Comparison of ENCODE assay signal across 8 cellular contexts in the genomic region with DNA sequence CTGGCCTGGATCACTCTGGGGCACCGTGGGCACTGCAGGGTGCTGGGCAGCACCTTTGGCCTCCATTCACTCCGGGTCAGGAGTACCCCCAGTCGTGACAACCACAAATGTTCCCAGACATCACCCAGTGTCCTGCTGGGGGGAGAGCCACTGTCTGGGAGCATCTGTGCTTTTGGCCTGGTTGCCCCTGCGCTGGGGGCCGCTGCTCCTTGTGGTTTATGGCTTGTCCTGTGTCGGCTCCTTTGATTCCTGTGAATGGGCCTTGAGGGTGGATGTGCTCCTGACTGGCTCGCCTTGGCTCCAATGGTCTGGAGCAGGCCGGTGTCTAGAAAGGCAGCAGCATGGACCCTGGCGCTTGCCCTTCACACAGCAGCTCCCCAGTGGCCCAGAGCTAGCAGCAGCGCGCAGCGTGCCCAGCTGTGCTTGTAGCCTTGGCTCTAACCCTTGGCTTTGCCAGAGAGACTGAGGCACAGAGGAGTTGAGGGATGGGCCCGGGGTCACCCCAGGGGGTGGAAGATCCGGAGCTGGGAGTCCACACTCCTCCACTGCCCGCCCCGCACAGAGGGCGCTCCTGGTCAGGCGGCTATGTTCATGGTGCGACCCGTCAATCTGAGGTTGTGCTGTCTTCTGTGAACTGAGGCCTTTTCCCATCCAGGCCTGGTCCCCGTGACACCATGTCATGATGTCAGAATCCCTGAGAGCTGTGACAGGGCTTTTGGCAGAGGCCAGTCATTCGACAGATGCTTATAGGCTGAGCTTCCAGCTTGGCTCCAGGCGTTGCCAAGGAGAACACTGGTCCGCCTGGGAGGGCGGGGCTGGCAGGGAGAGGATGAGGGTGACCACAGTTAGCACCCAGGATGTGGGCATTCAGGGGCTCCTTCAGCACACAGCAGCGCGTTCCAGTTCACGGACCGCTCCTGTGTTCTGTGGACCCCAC. TPM values are rescaled to one million over a fixed set of nuclear protein-coding genes. Genes with fewer than 3 reads are reported as not detected.
A peak's percentile ranks its signal among the peaks of the same experiment; 100 is the strongest.
DNase-seq lines count a peak whose midpoint lies in the region; ATAC-seq and TF ChIP-seq lines count a peak whose summit lies in the region.

No MANE protein-coding gene starts in this region.

- CTCF ChIA-PET in MCF 10A (lab: Yijun Ruan, JAX) (interaction anchor here (1.2 kb wide), 1 partner anchor 25 kb away, joined by 3 read pairs; no protein-coding TSS in a partner anchor), mammary epithelial cell (lab: Charles Lee; ENCODE audit: low non-redundant PET) (no interaction called here)

- H3K9ac ChIP-seq in mammary epithelial cell (ENCODE audit: insufficient read depth, low read length) (no peak overlapping the region), mesenchymal stem cell (ENCODE audit: low read length) (peak overlapping the region; percentile 93)

- H4K8ac ChIP-seq in mesenchymal stem cell (ENCODE audit: low read length), result no peak overlapping the region

- peaks cover 3% of the 10 kb centered on the region for H3K36me3 ChIP-seq in mammary epithelial cell (ENCODE audit: insufficient read depth, low read length)
- peaks cover 10 to 30% of the 10 kb centered on the region in 2 experiments for H3K36me3 ChIP-seq in mesenchymal stem cell (ENCODE audit: control insufficient read depth in 1 of 2, insufficient read depth in 2 of 2, low read depth in 1 of 2, low read length in 2 of 2)

- BruUV-seq in MCF 10A (replicated peaks; lab: Mats Ljungman, UMichigan), result no TSS peak
- BruUV-seq in mammary epithelial cell (replicated peaks; lab: Mats Ljungman, UMichigan), result no TSS peak

- H3K27me3 ChIP-seq in mammary epithelial cell (ENCODE audit: insufficient read depth, low read length) (no peaks in the 10 kb centered on the region), mesenchymal stem cell (ENCODE audit: control insufficient read depth in 1 of 2, insufficient read depth in 1 of 2, low read length in 2 of 2) (no peaks in the 10 kb centered on the region)

- TF ChIP-seq CTCF in MCF 10A (IDR thresholded peaks at IDR 0.05; ENCODE audit: unreplicated experiment) (no peak), mammary epithelial cell (conservative IDR thresholded peaks at IDR 0.05 in 1 of 2, IDR thresholded peaks at IDR 0.05 in 1 of 2; ENCODE audit: extremely low read depth in 1 of 2, insufficient read depth in 1 of 2, low read depth in 1 of 2, low read length in 2 of 2) (no peak)

- H3K27ac ChIP-seq in mammary epithelial cell (ENCODE audit: insufficient read depth, low read depth, low read length) (no peak overlapping the region), mesenchymal stem cell (ENCODE audit: low read length, poor library complexity, severe bottlenecking) (peak overlapping the region; percentile 73)

- H3K27me3 Mint-ChIP-seq in MCF 10A (ENCODE audit: insufficient read depth, unreplicated experiment), result no peaks in the 10 kb centered on the region

- H3K79me2 ChIP-seq in mammary epithelial cell (ENCODE audit: insufficient read depth, low read length), result peaks cover 90% of the 10 kb centered on the region

- no peak overlapping the region for H2BK12ac ChIP-seq in mesenchymal stem cell (ENCODE audit: low read length in 2 of 2)

- H3K18ac ChIP-seq in mesenchymal stem cell (ENCODE audit: low read depth in 1 of 2, low read length in 2 of 2), result no peak overlapping the region

- no peak overlapping the region for H2AK5ac ChIP-seq in mesenchymal stem cell (ENCODE audit: low read length, severe bottlenecking)

- H3K4me3 Mint-ChIP-seq in MCF 10A (ENCODE audit: unreplicated experiment), result no peak overlapping the region

- no peak overlapping the region for H3K4me2 ChIP-seq in mammary epithelial cell (ENCODE audit: insufficient read depth, low read depth, low read length)
- H3K4me2 ChIP-seq in mesenchymal stem cell (ENCODE audit: low read length, poor library complexity, severe bottlenecking), result peak overlapping the region; percentile 9

- no peak overlapping the region for H3K4ac ChIP-seq in mesenchymal stem cell (ENCODE audit: low read depth in 1 of 2, low read length in 2 of 2)

- H2BK5ac ChIP-seq in mesenchymal stem cell (ENCODE audit: low read depth, low read length, poor library complexity, severe bottlenecking), result no peak overlapping the region

- no peak overlapping the region for H2BK120ac ChIP-seq in mesenchymal stem cell (ENCODE audit: low read depth, low read length)

- peak overlapping the region; percentile 71 for H3K27ac Mint-ChIP-seq in MCF 10A (ENCODE audit: low read depth, unreplicated experiment)

- H3K4me1 ChIP-seq in mammary epithelial cell (ENCODE audit: insufficient read depth, low read length), result peaks cover 56% of the 10 kb centered on the region
- peaks cover 70% of the 10 kb centered on the region for H3K4me1 ChIP-seq in mesenchymal stem cell (ENCODE audit: control insufficient read depth, insufficient read depth, low read depth, low read length)

- H3K79me1 ChIP-seq in mesenchymal stem cell (replicated peaks; ENCODE audit: low read length, poor library complexity, severe bottlenecking), result no peaks in the 10 kb centered on the region

- POLR2A ChIA-PET in MCF 10A (lab: Yijun Ruan, JAX), result interaction anchor here (0.7 to 1.5 kb wide), 3 partner anchors 21 to 142 kb away, joined by 3 to 5 read pairs (median 3); a partner anchor contains a TSS

- H2BK15ac ChIP-seq in mesenchymal stem cell (ENCODE audit: low read depth, poor library complexity, severe bottlenecking), result no peak overlapping the region

- no peak overlapping the region for H3K23ac ChIP-seq in mesenchymal stem cell (ENCODE audit: low read length in 2 of 2)

- no peak for ATAC-seq in HG03135 (IDR thresholded peaks at IDR 0.05; ENCODE audit: unreplicated experiment)
- no peak for ATAC-seq in GM18858 (IDR thresholded peaks at IDR 0.05; ENCODE audit: unreplicated experiment)

- H4K20me1 ChIP-seq in mammary epithelial cell (ENCODE audit: insufficient read depth, low read length), result peaks cover 11% of the 10 kb centered on the region

- WGBS in mammary epithelial cell (ENCODE audit: low coverage, missing lambda C conversion rate), result 72% methylated on average over 19 of the region's 29 CpGs
- WGBS in mesenchymal stem cell, result 92% methylated on average over 29 of the region's 29 CpGs

- H2AFZ ChIP-seq in mammary epithelial cell (ENCODE audit: low read depth, low read length) (no peak overlapping the region), mesenchymal stem cell (ENCODE audit: low read depth, low read length) (no peak overlapping the region)

- dilution Hi-C loops in mammary epithelial cell (cut with HindIII; ENCODE audit: low sequenced_read_pairs), result loop anchor here (5.0 to 10.0 kb wide), 4 partner anchors 89 to 257 kb away; a partner anchor contains a TSS

- H3K36me3 Mint-ChIP-seq in MCF 10A (ENCODE audit: insufficient read depth, unreplicated experiment), result peaks cover 39% of the 10 kb centered on the region

- H3K4me3 ChIP-seq in mammary epithelial cell (replicated peaks in 1 of 3; ENCODE audit: insufficient read depth in 1 of 3, low read depth in 2 of 3, low read length in 3 of 3), result no peak overlapping the region
- H3K4me3 ChIP-seq in mesenchymal stem cell (ENCODE audit: insufficient read depth in 1 of 2, low read depth in 1 of 2, low read length in 2 of 2), result peak overlapping the region in 1 of 2 experiments; percentile 92

- no peaks in the 10 kb centered on the region for H3K9me3 Mint-ChIP-seq in MCF 10A (ENCODE audit: unreplicated experiment)

- peak overlapping the region; percentile 1 for H4K91ac ChIP-seq in mesenchymal stem cell (ENCODE audit: low read length)

- H3K14ac ChIP-seq in mesenchymal stem cell (ENCODE audit: low read length in 2 of 2), result no peak overlapping the region

- in situ Hi-C loops in mammary epithelial cell (cut with MboI; ENCODE audit: low sequenced_read_pairs in 2 of 2), result no loop called here

- peaks cover 40% of the 10 kb centered on the region for H3K4me1 Mint-ChIP-seq in MCF 10A (ENCODE audit: insufficient read depth, unreplicated experiment)

- H3K9me3 ChIP-seq in mammary epithelial cell (replicated peaks; ENCODE audit: insufficient read depth, low read length) (no peaks in the 10 kb centered on the region), mesenchymal stem cell (ENCODE audit: control insufficient read depth, low read length) (no peaks in the 10 kb centered on the region)

- intact Hi-C loops in MCF 10A (cut with micrococcal nuclease) (no loop called here), mammary epithelial cell (cut with micrococcal nuclease) (no loop called here)

- DNase-seq in MCF 10A (ENCODE audit: unreplicated experiment), result no peak
- DNase-seq in mammary epithelial cell, result no peak
- peak; percentile 77 for DNase-seq in cerebellum (ENCODE audit: low spot score)
- DNase-seq in mesenchymal stem cell, result no peak
- DNase-seq in SK-N-DZ (ENCODE audit: low spot score), result no peak
- DNase-seq in RPMI8226, result no peak

RNA-seq across cellular contexts. Expression of a gene that starts 4.1 kb away (rescaled TPM):
- total RNA-seq in MCF 10A (2022) (219 and 246 TPM in 2 replicates), mammary epithelial cell (100 to 1,000 TPM in 1 of 2 donors, 10 to 100 TPM in 1; 32.8 to 163 TPM), cerebellum (26.9 TPM)
- polyA plus RNA-seq in mammary epithelial cell, result 56.3 TPM
- 238 TPM for polyA minus RNA-seq in mammary epithelial cell
- polyA plus RNA-seq in mesenchymal stem cell (2013, experiment 1 of 2), result 65.2 TPM
- polyA plus RNA-seq in mesenchymal stem cell (2013, experiment 2 of 2), result 66.2 TPM
- 169 and 201 TPM in 2 replicates for polyA plus RNA-seq in SK-N-DZ (2014; cell fraction: cytosol; rRNA removed)
- 133 and 197 TPM in 2 replicates for polyA plus RNA-seq in SK-N-DZ (2014; cell fraction: nucleus; rRNA removed)

RNA-seq across cellular contexts. Expression of a gene that starts 10.2 kb away (rescaled TPM):
- total RNA-seq in MCF 10A (2022), result 3.2 and 7.0 TPM in 2 replicates
- 10 to 100 TPM in 1 of 2 donors, 1 to 10 TPM in 1; 4.2 to 19.5 TPM for total RNA-seq in mammary epithelial cell
- polyA plus RNA-seq in mammary epithelial cell, result 8.0 TPM
- polyA minus RNA-seq in mammary epithelial cell, result not detected
- 10.3 TPM for total RNA-seq in cerebellum
- polyA plus RNA-seq in mesenchymal stem cell (2013, experiment 1 of 2), result 33.5 TPM
- 34.5 TPM for polyA plus RNA-seq in mesenchymal stem cell (2013, experiment 2 of 2)
- 103 and 115 TPM in 2 replicates for polyA plus RNA-seq in SK-N-DZ (2014; cell fraction: cytosol; rRNA removed)
- 76.5 and 79.9 TPM in 2 replicates for polyA plus RNA-seq in SK-N-DZ (2014; cell fraction: nucleus; rRNA removed)

RNA-seq across cellular contexts. Expression of a gene that starts 26.7 kb away (rescaled TPM):
- total RNA-seq in MCF 10A (2022), result 1,168 and 1,243 TPM in 2 replicates
- total RNA-seq in mammary epithelial cell, result 100 to 1,000 TPM; 318 to 950 TPM
- 2,121 TPM for polyA plus RNA-seq in mammary epithelial cell
- 372 TPM for polyA minus RNA-seq in mammary epithelial cell
- 280 TPM for total RNA-seq in cerebellum
- 2,213 TPM for polyA plus RNA-seq in mesenchymal stem cell (2013, experiment 1 of 2)
- polyA plus RNA-seq in mesenchymal stem cell (2013, experiment 2 of 2), result 2,093 TPM
- polyA plus RNA-seq in SK-N-DZ (2014; cell fraction: cytosol; rRNA removed), result 4,048 and 6,099 TPM in 2 replicates
- polyA plus RNA-seq in SK-N-DZ (2014; cell fraction: nucleus; rRNA removed), result 3,447 and 8,602 TPM in 2 replicates

RNA-seq across cellular contexts. Expression of a gene that starts 27.8 kb away (rescaled TPM):
- total RNA-seq in MCF 10A (2022) (135 and 137 TPM in 2 replicates), mammary epithelial cell (10 to 100 TPM; 34.3 to 73.6 TPM), cerebellum (27.6 TPM)
- 61.1 TPM for polyA plus RNA-seq in mammary epithelial cell
- 11.9 TPM for polyA minus RNA-seq in mammary epithelial cell
- polyA plus RNA-seq in mesenchymal stem cell (2013, experiment 1 of 2), result 54.3 TPM
- 52.4 TPM for polyA plus RNA-seq in mesenchymal stem cell (2013, experiment 2 of 2)
- polyA plus RNA-seq in SK-N-DZ (2014; cell fraction: cytosol; rRNA removed), result 265 and 282 TPM in 2 replicates
- polyA plus RNA-seq in SK-N-DZ (2014; cell fraction: nucleus; rRNA removed), result 151 and 255 TPM in 2 replicates

RNA-seq across cellular contexts. Expression of a gene that starts 38.4 kb away (rescaled TPM):
- 0.15 and 0.23 TPM in 2 replicates for total RNA-seq in MCF 10A (2022)
- total RNA-seq in mammary epithelial cell, result under 1 TPM; under 0.01 to 0.19 TPM
- 0.08 TPM for polyA plus RNA-seq in mammary epithelial cell
- polyA minus RNA-seq in mammary epithelial cell, result not detected
- 137 TPM for total RNA-seq in cerebellum
- polyA plus RNA-seq in mesenchymal stem cell (2013, experiment 1 of 2), result 0.23 TPM
- 0.23 TPM for polyA plus RNA-seq in mesenchymal stem cell (2013, experiment 2 of 2)
- 17.3 and 18.1 TPM in 2 replicates for polyA plus RNA-seq in SK-N-DZ (2014; cell fraction: cytosol; rRNA removed)
- polyA plus RNA-seq in SK-N-DZ (2014; cell fraction: nucleus; rRNA removed), result 27.4 and 32.2 TPM in 2 replicates
